Comparison of ENCODE assay signal across 23 cellular contexts in the genomic region with DNA sequence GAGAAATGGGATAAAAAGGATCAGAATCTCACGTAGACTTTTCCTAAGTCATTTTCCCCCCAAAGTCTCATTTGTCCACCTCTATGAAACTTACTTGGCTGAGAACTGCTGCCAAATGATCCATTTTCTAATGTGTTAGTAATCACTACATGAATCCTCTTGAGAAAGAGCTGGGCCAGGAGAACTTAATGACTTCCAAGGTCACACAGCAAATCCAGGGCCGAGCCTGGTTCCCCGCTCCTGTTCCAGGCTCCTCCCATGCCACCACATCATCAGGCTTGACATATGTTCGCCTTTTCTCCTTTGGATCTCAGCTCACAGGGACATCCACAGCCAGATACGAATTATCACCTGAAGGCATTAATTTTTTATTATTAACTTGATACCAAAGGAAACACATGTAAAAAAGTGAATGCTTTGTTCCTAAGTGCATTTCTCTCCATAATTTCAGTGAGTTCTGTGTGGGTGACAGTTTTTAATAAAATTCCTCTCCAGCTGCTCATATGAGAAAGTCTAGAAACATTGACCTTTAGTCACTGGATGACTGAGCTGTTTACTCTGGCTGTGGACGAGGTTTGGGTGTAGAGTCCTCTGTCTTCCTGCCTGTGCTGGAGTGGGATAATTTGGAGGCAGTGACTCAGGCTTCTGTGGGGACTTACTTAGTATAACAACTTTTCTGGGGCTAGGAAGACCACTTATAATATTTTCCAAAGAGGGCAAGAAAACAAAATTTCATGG.
DNase-seq lines count a peak whose midpoint lies in the region; ATAC-seq, FAIRE-seq and TF ChIP-seq lines count a peak whose summit lies in the region.
"Had no signal": no experiment of that assay in that cellular context is flagged by ENCODE, and none has a peak within 500 bp of the region (broad histone marks: within the 10 kb centered on the region; RNA-seq: fewer than 3 reads in every experiment).

No MANE protein-coding gene starts in this region.

- peak overlapping the region; percentile 48 for H3K4me2 ChIP-seq in HepG2 (ENCODE audit: low read depth, low read length)

- ATAC-seq in HepG2 (peak; percentile 99), HG02870 (IDR thresholded peaks at IDR 0.05; ENCODE audit: unreplicated experiment) (no peak), GM18907 (IDR thresholded peaks at IDR 0.05; ENCODE audit: unreplicated experiment) (no peak)
- ATAC-seq: left colon; naive thymus-derived CD4-positive, alpha-beta T cell; Panc1; stimulated activated memory B cell treated with anti-CD40 and anti-IgM and Interleukin-4, amounts not matched to agents 10 μg/mL and 1 μg/mL and 100 μg/mL, for 72 hours had no signal

- TF ChIP-seq CTCF in coronary artery (IDR thresholded peaks at IDR 0.05): no peak
- no peak for TF ChIP-seq CTCF in HepG2 (CRISPR knock-in tag; IDR thresholded peaks at IDR 0.05)

- peak in 1 of 2 experiments; percentile 52; a peak in 1 of 4 replicates for TF ChIP-seq EP300 in HepG2 (IDR thresholded peaks at IDR 0.05; ENCODE audit: low read depth in 2 of 2, low read length in 2 of 2)
- TF ChIP-seq EP300 in HepG2 (CRISPR knock-in tag; IDR thresholded peaks at IDR 0.05; ENCODE audit: borderline replicate concordance): no peak

- no peaks in the 10 kb centered on the region for H3K36me3 ChIP-seq in HepG2 (replicated peaks in 1 of 2; ENCODE audit: control insufficient read depth in 1 of 2, insufficient read depth in 2 of 2, low read length in 2 of 2)

- H3K4me3 ChIP-seq in coronary artery (no peak overlapping the region), HepG2 (replicated peaks in 1 of 3; ENCODE audit: insufficient read depth in 1 of 3, low read depth in 2 of 3, low read length in 3 of 3) (peak overlapping the region in 2 of 3 experiments; percentile 1 to 17; a peak in 2 of 6 replicates)

- no peak for TF ChIP-seq RAD21 in HepG2 (CRISPR knock-in tag; IDR thresholded peaks at IDR 0.05)

- H2AFZ ChIP-seq in HepG2 (ENCODE audit: low read length): no peak overlapping the region

- H3K27me3 ChIP-seq in HepG2 (ENCODE audit: control insufficient read depth in 1 of 2, insufficient read depth in 2 of 2, low read length in 2 of 2): no peaks in the 10 kb centered on the region

- POLR2A ChIA-PET in HepG2 (lab: Yijun Ruan, JAX): interaction anchor here (0.9 kb wide), 1 partner anchor 8 kb away, joined by 4 read pairs; no protein-coding TSS in a partner anchor

- in situ Hi-C loops in HepG2 (cut with HindIII; ENCODE audit: extremely low pct_ligation_motif_present, low pct_unique_long_range_greater_than_20kb): no loop called here

- BruUV-seq in HepG2 (replicated peaks; lab: Mats Ljungman, UMichigan): no TSS peak

- DNase-seq in HT1080 (ENCODE audit: low read depth) (peak; percentile 84), coronary artery (ENCODE audit: low spot score) (no peak), HepG2 (ENCODE audit: low spot score) (peak; percentile 65), stromal cell of bone marrow (ENCODE audit: low read depth) (peak; percentile 92), superior temporal gyrus (ENCODE audit: extremely low spot score) (no peak), NCI-H524 treated with DMSO at 0.1 percent for 48 hours (lab: John Stamatoyannopoulos, UW) (no peak)
- DNase-seq: activated CD4-positive, CD25-positive, alpha-beta regulatory T cell; activated naive CD4-positive, alpha-beta T cell treated with anti-CD3 and anti-CD28 coated beads for 36 hours; C1 segment of cervical spinal cord; caudate nucleus; DMS79; H7; left colon; naive thymus-derived CD4-positive, alpha-beta T cell; NCI-H2081 treated with DMSO at 0.1 percent for 48 hours; NCI-H526 treated with DMSO at 0.1 percent for 48 hours; SW 1271 had no signal

- intact Hi-C loops in HepG2 (cut with micrococcal nuclease; ENCODE audit: unreplicated experiment): loop anchor here (10.0 kb wide), 1 partner anchor 57 kb away; no protein-coding TSS in a partner anchor

- no peaks in the 10 kb centered on the region for H4K20me1 ChIP-seq in HepG2 (ENCODE audit: insufficient read depth, low read length)

- peak; percentile 86 for FAIRE-seq in HepG2 (lab: Jason Lieb, UNC)
- FAIRE-seq: endometrium, urothelium cell line had no signal

- peaks cover 21% of the 10 kb centered on the region for H3K4me1 ChIP-seq in HepG2 (ENCODE audit: insufficient read depth, low read length)

- CTCF ChIA-PET in HepG2 (lab: Yijun Ruan, JAX; ENCODE audit: low intra/inter-chr PET ratio, low total read pairs): no interaction called here

- H3K27ac ChIP-seq in coronary artery (peak overlapping the region; percentile 27 to 53), HepG2 (ENCODE audit: extremely low read length, insufficient read depth, low read length) (peak overlapping the region; percentile 8)

- no peaks in the 10 kb centered on the region for H3K79me2 ChIP-seq in HepG2 (ENCODE audit: insufficient read depth, low read length)

- TF ChIP-seq POLR2A in HepG2 (IDR thresholded peaks at IDR 0.05; ENCODE audit: insufficient read depth in 1 of 2, low read depth in 2 of 2, low read length in 2 of 2): no peak

- WGBS in HepG2 (ENCODE audit: low lambda C conversion rate): 9% methylated on average over 6 of the region's 6 CpGs

- no peak overlapping the region for H3K9ac ChIP-seq in HepG2 (ENCODE audit: insufficient read depth, low read depth, low read length)

- H3K9me3 ChIP-seq in HepG2 (ENCODE audit: low read length): no peaks in the 10 kb centered on the region

TF ChIP-seq in HepG2, 621 proteins besides CTCF, POLR2A, EP300 and RAD21 (continues in another document):
- TF ChIP-seq MEF2D (CRISPR knock-in tag; IDR thresholded peaks at IDR 0.05) (0 out of 2 replicates have a peak, but pooled peaks have one; percentile 29), ZNF20 (CRISPR knock-in tag; IDR thresholded peaks at IDR 0.05) (no peak), SALL1 (CRISPR knock-in tag; IDR thresholded peaks at IDR 0.05) (peak; percentile 27; the same call in 1 of the 2 replicates), ZNF788 (CRISPR knock-in tag; IDR thresholded peaks at IDR 0.05; ENCODE audit: borderline replicate concordance) (no peak), ARHGAP35 (CRISPR knock-in tag; IDR thresholded peaks at IDR 0.05; ENCODE audit: borderline replicate concordance) (no peak)
- TF ChIP-seq, protein P1, sequence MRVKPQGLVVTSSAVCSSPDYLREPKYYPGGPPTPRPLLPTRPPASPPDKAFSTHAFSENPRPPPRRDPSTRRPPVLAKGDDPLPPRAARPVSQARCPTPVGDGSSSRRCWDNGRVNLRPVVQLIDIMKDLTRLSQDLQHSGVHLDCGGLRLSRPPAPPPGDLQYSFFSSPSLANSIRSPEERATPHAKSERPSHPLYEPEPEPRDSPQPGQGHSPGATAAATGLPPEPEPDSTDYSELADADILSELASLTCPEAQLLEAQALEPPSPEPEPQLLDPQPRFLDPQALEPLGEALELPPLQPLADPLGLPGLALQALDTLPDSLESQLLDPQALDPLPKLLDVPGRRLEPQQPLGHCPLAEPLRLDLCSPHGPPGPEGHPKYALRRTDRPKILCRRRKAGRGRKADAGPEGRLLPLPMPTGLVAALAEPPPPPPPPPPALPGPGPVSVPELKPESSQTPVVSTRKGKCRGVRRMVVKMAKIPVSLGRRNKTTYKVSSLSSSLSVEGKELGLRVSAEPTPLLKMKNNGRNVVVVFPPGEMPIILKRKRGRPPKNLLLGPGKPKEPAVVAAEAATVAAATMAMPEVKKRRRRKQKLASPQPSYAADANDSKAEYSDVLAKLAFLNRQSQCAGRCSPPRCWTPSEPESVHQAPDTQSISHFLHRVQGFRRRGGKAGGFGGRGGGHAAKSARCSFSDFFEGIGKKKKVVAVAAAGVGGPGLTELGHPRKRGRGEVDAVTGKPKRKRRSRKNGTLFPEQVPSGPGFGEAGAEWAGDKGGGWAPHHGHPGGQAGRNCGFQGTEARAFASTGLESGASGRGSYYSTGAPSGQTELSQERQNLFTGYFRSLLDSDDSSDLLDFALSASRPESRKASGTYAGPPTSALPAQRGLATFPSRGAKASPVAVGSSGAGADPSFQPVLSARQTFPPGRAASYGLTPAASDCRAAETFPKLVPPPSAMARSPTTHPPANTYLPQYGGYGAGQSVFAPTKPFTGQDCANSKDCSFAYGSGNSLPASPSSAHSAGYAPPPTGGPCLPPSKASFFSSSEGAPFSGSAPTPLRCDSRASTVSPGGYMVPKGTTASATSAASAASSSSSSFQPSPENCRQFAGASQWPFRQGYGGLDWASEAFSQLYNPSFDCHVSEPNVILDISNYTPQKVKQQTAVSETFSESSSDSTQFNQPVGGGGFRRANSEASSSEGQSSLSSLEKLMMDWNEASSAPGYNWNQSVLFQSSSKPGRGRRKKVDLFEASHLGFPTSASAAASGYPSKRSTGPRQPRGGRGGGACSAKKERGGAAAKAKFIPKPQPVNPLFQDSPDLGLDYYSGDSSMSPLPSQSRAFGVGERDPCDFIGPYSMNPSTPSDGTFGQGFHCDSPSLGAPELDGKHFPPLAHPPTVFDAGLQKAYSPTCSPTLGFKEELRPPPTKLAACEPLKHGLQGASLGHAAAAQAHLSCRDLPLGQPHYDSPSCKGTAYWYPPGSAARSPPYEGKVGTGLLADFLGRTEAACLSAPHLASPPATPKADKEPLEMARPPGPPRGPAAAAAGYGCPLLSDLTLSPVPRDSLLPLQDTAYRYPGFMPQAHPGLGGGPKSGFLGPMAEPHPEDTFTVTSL (CRISPR knock-in tag; IDR thresholded peaks at IDR 0.05; ENCODE audit: borderline replicate concordance): peak; percentile 94
- TF ChIP-seq, protein P2, sequence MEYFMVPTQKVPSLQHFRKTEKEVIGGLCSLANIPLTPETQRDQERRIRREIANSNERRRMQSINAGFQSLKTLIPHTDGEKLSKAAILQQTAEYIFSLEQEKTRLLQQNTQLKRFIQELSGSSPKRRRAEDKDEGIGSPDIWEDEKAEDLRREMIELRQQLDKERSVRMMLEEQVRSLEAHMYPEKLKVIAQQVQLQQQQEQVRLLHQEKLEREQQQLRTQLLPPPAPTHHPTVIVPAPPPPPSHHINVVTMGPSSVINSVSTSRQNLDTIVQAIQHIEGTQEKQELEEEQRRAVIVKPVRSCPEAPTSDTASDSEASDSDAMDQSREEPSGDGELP (IDR thresholded peaks at IDR 0.05; ENCODE audit: borderline replicate concordance, low read depth): peak; percentile 34; the same call in 1 of the 2 replicates
- TF ChIP-seq, protein P3, sequence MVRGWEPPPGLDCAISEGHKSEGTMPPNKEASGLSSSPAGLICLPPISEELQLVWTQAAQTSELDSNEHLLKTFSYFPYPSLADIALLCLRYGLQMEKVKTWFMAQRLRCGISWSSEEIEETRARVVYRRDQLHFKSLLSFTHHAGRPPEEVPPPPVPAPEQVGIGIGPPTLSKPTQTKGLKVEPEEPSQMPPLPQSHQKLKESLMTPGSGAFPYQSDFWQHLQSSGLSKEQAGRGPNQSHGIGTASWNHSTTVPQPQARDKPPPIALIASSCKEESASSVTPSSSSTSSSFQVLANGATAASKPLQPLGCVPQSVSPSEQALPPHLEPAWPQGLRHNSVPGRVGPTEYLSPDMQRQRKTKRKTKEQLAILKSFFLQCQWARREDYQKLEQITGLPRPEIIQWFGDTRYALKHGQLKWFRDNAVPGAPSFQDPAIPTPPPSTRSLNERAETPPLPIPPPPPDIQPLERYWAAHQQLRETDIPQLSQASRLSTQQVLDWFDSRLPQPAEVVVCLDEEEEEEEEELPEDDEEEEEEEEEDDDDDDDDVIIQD (CRISPR knock-in tag; IDR thresholded peaks at IDR 0.05; ENCODE audit: low read depth): peak; percentile 32; the same call in 1 of the 2 replicates

Comparison
In these comparisons a context has a peak if more than half of its experiments do, and no peak if none do; other contexts are left out.
1. DNase-seq: peak in HT1080 (single experiment), HepG2 (single experiment) and stromal cell of bone marrow (single experiment); none in coronary artery (single experiment), superior temporal gyrus (single experiment) and NCI-H524 treated with DMSO at 0.1 percent for 48 hours (single experiment).